In genomic region chr1:115647507-115647906, GRCh38 we compare ENCODE assay signal across 19 cellular contexts. TPM values are rescaled to one million over a fixed set of nuclear protein-coding genes. Genes with fewer than 3 reads are reported as not detected.
A peak's percentile ranks its signal among the peaks of the same experiment; 100 is the strongest.
DNase-seq lines count a peak whose midpoint lies in the region; ATAC-seq lines count a peak whose summit lies in the region.
"Had no signal": no experiment of that assay in that cellular context is flagged by ENCODE, and none has a peak within 500 bp of the region (broad histone marks: within the 10 kb centered on the region; RNA-seq: fewer than 3 reads in every experiment).

No MANE protein-coding gene starts in this region.

- H3K27me3 Mint-ChIP-seq in activated T-cell treated with anti-CD3 and anti-CD28 coated beads, Interleukin-2, amount 50 U/mL, for 4 hours (ENCODE audit: low read depth), result peaks cover 10% of the 10 kb centered on the region
- H3K27me3 Mint-ChIP-seq in activated naive CD8-positive, alpha-beta T cell treated with anti-CD3 and anti-CD28 coated beads for 36 hours, result peaks cover 22% of the 10 kb centered on the region

- no peaks in the 10 kb centered on the region for H3K9me3 Mint-ChIP-seq in activated T-cell treated with anti-CD3 and anti-CD28 coated beads, Interleukin-2, amount 50 U/mL, for 4 hours
- H3K9me3 Mint-ChIP-seq in activated naive CD8-positive, alpha-beta T cell treated with anti-CD3 and anti-CD28 coated beads for 36 hours, result no peaks in the 10 kb centered on the region
- no peaks in the 10 kb centered on the region for H3K9me3 Mint-ChIP-seq in stimulated activated effector memory CD8-positive, alpha-beta T cell treated with anti-CD3 and anti-CD28 coated beads, Interleukin-12 subunit alpha, Interleukin-12 subunit beta, amount 100 ng/mL, for 72 hours
- H3K9me3 Mint-ChIP-seq: activated naive CD4-positive, alpha-beta T cell treated with anti-CD3 and anti-CD28 coated beads, Interleukin-2, amount 50 U/mL, for 24 hours; naive B cell had no signal

- DNase-seq in activated T-cell treated with anti-CD3 and anti-CD28 coated beads, Interleukin-2, amount 50 U/mL, for 4 hours, result no peak
- no peak for DNase-seq in activated T-cell treated with anti-CD3 and anti-CD28 coated beads, Interleukin-2, amount 50 U/mL, for 1 hour
- DNase-seq in activated naive CD8-positive, alpha-beta T cell treated with anti-CD3 and anti-CD28 coated beads for 36 hours, result peak; percentile 23
- peak in 1 of 2 donors; percentile 40 for DNase-seq in stimulated activated effector memory CD8-positive, alpha-beta T cell treated with anti-CD3 and anti-CD28 coated beads, Interleukin-12 subunit alpha, Interleukin-12 subunit beta, amount 100 ng/mL, for 72 hours (ENCODE audit: low spot score in 2 of 2)
- DNase-seq in DMS153 treated with DMSO at 0.1 percent for 48 hours (lab: John Stamatoyannopoulos, UW; ENCODE audit: unreplicated experiment) (no peak), NCI-H524 (lab: John Stamatoyannopoulos, UW) (no peak), pons (ENCODE audit: low spot score) (no peak)
- DNase-seq: ACHN; glutamatergic neuron; lower lobe of right lung; MG63; naive B cell; NCI-H1694; NCI-H226; NK-92 treated with Interleukin-12 subunit alpha and Interleukin-12 subunit beta, amount 100 ng/mL, for 24 hours; stimulated activated naive CD4-positive, alpha-beta T cell treated with Interleukin-2 at 50 U/mL for 16 hours had no signal

- ATAC-seq in activated T-cell treated with anti-CD3 and anti-CD28 coated beads, Interleukin-2, amount 50 U/mL, for 4 hours, result peak; percentile 60
- peak; percentile 27 for ATAC-seq in HG03469 (IDR thresholded peaks at IDR 0.05; ENCODE audit: unreplicated experiment)
- peak; percentile 65 for ATAC-seq in stimulated activated effector memory CD8-positive, alpha-beta T cell treated with anti-CD3 and anti-CD28 coated beads, Interleukin-12 subunit alpha, Interleukin-12 subunit beta, amount 100 ng/mL, for 72 hours
- ATAC-seq: GM12878, lower lobe of right lung had no signal

- peaks cover 2% of the 10 kb centered on the region for H3K36me3 Mint-ChIP-seq in activated T-cell treated with anti-CD3 and anti-CD28 coated beads, Interleukin-2, amount 50 U/mL, for 4 hours (ENCODE audit: insufficient read depth)
- no peaks in the 10 kb centered on the region for H3K36me3 Mint-ChIP-seq in activated naive CD8-positive, alpha-beta T cell treated with anti-CD3 and anti-CD28 coated beads for 36 hours
- peaks cover 10% of the 10 kb centered on the region for H3K36me3 Mint-ChIP-seq in stimulated activated effector memory CD8-positive, alpha-beta T cell treated with anti-CD3 and anti-CD28 coated beads, Interleukin-12 subunit alpha, Interleukin-12 subunit beta, amount 100 ng/mL, for 72 hours
- H3K36me3 Mint-ChIP-seq: activated naive CD4-positive, alpha-beta T cell treated with anti-CD3 and anti-CD28 coated beads, Interleukin-2, amount 50 U/mL, for 24 hours; naive B cell had no signal

- H3K4me3 Mint-ChIP-seq in activated T-cell treated with anti-CD3 and anti-CD28 coated beads, Interleukin-2, amount 50 U/mL, for 4 hours, result no peak overlapping the region
- H3K4me3 Mint-ChIP-seq in activated naive CD8-positive, alpha-beta T cell treated with anti-CD3 and anti-CD28 coated beads for 36 hours, result no peak overlapping the region
- no peak overlapping the region for H3K4me3 Mint-ChIP-seq in stimulated activated effector memory CD8-positive, alpha-beta T cell treated with anti-CD3 and anti-CD28 coated beads, Interleukin-12 subunit alpha, Interleukin-12 subunit beta, amount 100 ng/mL, for 72 hours
- H3K4me3 Mint-ChIP-seq: activated naive CD4-positive, alpha-beta T cell treated with anti-CD3 and anti-CD28 coated beads, Interleukin-2, amount 50 U/mL, for 24 hours; naive B cell had no signal

- no peak overlapping the region for H3K27ac Mint-ChIP-seq in activated naive CD8-positive, alpha-beta T cell treated with anti-CD3 and anti-CD28 coated beads for 36 hours
- no peak overlapping the region for H3K27ac Mint-ChIP-seq in stimulated activated effector memory CD8-positive, alpha-beta T cell treated with anti-CD3 and anti-CD28 coated beads, Interleukin-12 subunit alpha, Interleukin-12 subunit beta, amount 100 ng/mL, for 72 hours
- H3K27ac Mint-ChIP-seq: activated naive CD4-positive, alpha-beta T cell treated with anti-CD3 and anti-CD28 coated beads, Interleukin-2, amount 50 U/mL, for 24 hours; naive B cell had no signal

- peaks cover 9% of the 10 kb centered on the region for H3K4me1 Mint-ChIP-seq in activated T-cell treated with anti-CD3 and anti-CD28 coated beads, Interleukin-2, amount 50 U/mL, for 4 hours (ENCODE audit: low read depth)
- peaks cover 15% of the 10 kb centered on the region for H3K4me1 Mint-ChIP-seq in activated naive CD8-positive, alpha-beta T cell treated with anti-CD3 and anti-CD28 coated beads for 36 hours
- peaks cover 7% of the 10 kb centered on the region for H3K4me1 Mint-ChIP-seq in stimulated activated effector memory CD8-positive, alpha-beta T cell treated with anti-CD3 and anti-CD28 coated beads, Interleukin-12 subunit alpha, Interleukin-12 subunit beta, amount 100 ng/mL, for 72 hours

RNA-seq across cellular contexts. Expression of gene VANGL1, which starts 5.7 kb away (rescaled TPM):
- 1 to 10 TPM; 1.6 to 2.1 (median 1.8) TPM for total RNA-seq in activated T-cell treated with anti-CD3 and anti-CD28 coated beads, Interleukin-2, amount 50 U/mL, for 4 hours
- 1 to 10 TPM; 2.4 to 2.9 TPM for total RNA-seq in activated naive CD8-positive, alpha-beta T cell treated with anti-CD3 and anti-CD28 coated beads for 36 hours
